ENCODE assay signal across 8 cellular contexts in the genomic region with DNA sequence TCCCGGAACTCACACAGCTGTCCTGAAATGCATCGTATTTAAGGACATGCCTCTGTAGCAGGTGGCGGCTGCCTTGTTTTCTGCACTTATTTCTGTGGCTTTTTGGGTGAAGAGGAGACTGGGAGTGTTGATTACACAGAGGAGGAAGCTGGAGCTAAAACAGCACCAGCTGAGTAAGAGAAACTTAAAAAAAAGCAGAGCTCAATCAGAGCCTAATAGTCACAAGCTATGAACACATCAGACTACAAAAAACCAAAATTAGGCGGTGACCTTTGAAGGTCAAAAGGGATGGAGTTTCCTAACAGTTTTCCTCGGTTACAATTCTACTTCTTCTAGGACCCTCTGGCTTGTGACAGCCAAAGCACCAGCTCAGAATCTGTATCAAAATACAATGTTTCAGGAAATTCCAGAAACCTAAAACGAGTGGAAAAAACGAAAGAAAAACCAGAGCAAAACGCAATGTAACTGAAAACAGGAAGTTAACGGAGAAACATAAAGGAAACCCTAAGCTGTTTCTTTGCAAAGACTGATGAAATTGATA. TPM values are rescaled to one million over a fixed set of nuclear protein-coding genes. Genes with fewer than 3 reads are reported as not detected.
DNase-seq lines count a peak whose midpoint lies in the region; ATAC-seq and TF ChIP-seq lines count a peak whose summit lies in the region.

No MANE protein-coding gene starts in this region.

- intact Hi-C loops in CD8-positive, alpha-beta T cell (cut with DNase I, micrococcal nuclease) = no loop called here
- intact Hi-C loops in spleen (cut with DNase I; ENCODE audit: low total_unique reads) = no loop called here

- H3K9me3 Mint-ChIP-seq in CD8-positive, alpha-beta T cell = no peaks in the 10 kb centered on the region

- no peaks in the 10 kb centered on the region for H3K27me3 ChIP-seq in CD8-positive, alpha-beta T cell (ENCODE audit: insufficient read depth, low read length)
- H3K27me3 ChIP-seq in MM.1S (replicated peaks; ENCODE audit: insufficient read depth, low read length) (no peaks in the 10 kb centered on the region), spleen (replicated peaks in 1 of 7) (no peaks in the 10 kb centered on the region)
- no peaks in the 10 kb centered on the region for H3K27me3 ChIP-seq in effector memory CD4-positive, alpha-beta T cell (replicated peaks; ENCODE audit: control insufficient read depth, insufficient read depth, low read length, poor library complexity, severe bottlenecking)

- peaks cover 10% of the 10 kb centered on the region; the same call in 1 of the 2 replicates for H3F3A ChIP-seq in MM.1S (ENCODE audit: insufficient read depth, low read length)

- no peaks in the 10 kb centered on the region for H3K27me3 Mint-ChIP-seq in CD8-positive, alpha-beta T cell (ENCODE audit: low read depth)

- H3K36me3 Mint-ChIP-seq in CD8-positive, alpha-beta T cell = peaks cover 14% of the 10 kb centered on the region

- CTCF ChIA-PET in CD8-positive, alpha-beta T cell (lab: Charles Lee) = interaction anchor here (1.3 kb wide), 2 partner anchors 12 to 49 kb away, joined by 5 to 9 read pairs; no protein-coding TSS in a partner anchor

- no peaks in the 10 kb centered on the region for H3K36me3 ChIP-seq in CD8-positive, alpha-beta T cell (ENCODE audit: insufficient read depth, low read length)
- H3K36me3 ChIP-seq in MM.1S (replicated peaks; ENCODE audit: insufficient read depth, low read length) = no peaks in the 10 kb centered on the region
- no peaks in the 10 kb centered on the region for H3K36me3 ChIP-seq in effector memory CD4-positive, alpha-beta T cell (ENCODE audit: control insufficient read depth, insufficient read depth, low read length)
- peaks cover 0 to 10% (median 0%) of the 10 kb centered on the region in 6 donors for H3K36me3 ChIP-seq in spleen

- peaks cover 9% of the 10 kb centered on the region for H3K4me1 ChIP-seq in CD8-positive, alpha-beta T cell (ENCODE audit: insufficient read depth, low read length)
- H3K4me1 ChIP-seq in MM.1S (ENCODE audit: low read length) = no peaks in the 10 kb centered on the region
- H3K4me1 ChIP-seq in effector memory CD4-positive, alpha-beta T cell (ENCODE audit: control insufficient read depth, insufficient read depth, low read length, poor library complexity, severe bottlenecking) = peaks cover 7% of the 10 kb centered on the region
- H3K4me1 ChIP-seq in spleen = peaks cover 0 to 29% (median 12%) of the 10 kb centered on the region in 6 donors

- no peaks in the 10 kb centered on the region for H3K9me3 ChIP-seq in CD8-positive, alpha-beta T cell (ENCODE audit: low read length)
- H3K9me3 ChIP-seq in MM.1S (replicated peaks; ENCODE audit: insufficient read depth, low read length) = no peaks in the 10 kb centered on the region
- no peaks in the 10 kb centered on the region for H3K9me3 ChIP-seq in effector memory CD4-positive, alpha-beta T cell (ENCODE audit: control insufficient read depth, low read length)
- H3K9me3 ChIP-seq in spleen = no peaks in the 10 kb centered on the region

- peak overlapping the region; percentile 95 for H3K27ac Mint-ChIP-seq in CD8-positive, alpha-beta T cell

- peak overlapping the region; percentile 81 for H3K4me2 ChIP-seq in MM.1S (ENCODE audit: low read depth, low read length)

- peak overlapping the region; percentile 82 for H3K4me3 Mint-ChIP-seq in CD8-positive, alpha-beta T cell

- H3K9me2 ChIP-seq in MM.1S (replicated peaks; ENCODE audit: insufficient read depth, low read length) = no peaks in the 10 kb centered on the region

- no peak for TF ChIP-seq POLR2A in spleen (IDR thresholded peaks at IDR 0.05)

- TF ChIP-seq CTCF in CD8-positive, alpha-beta T cell (IDR thresholded peaks at IDR 0.05) = no peak
- TF ChIP-seq CTCF in MM.1S (IDR thresholded peaks at IDR 0.05; ENCODE audit: low read length) (no peak), spleen (IDR thresholded peaks at IDR 0.05 in 8 of 11, conservative IDR thresholded peaks at IDR 0.05 in 3 of 11) (no peak)

- H3K4me3 ChIP-seq in CD8-positive, alpha-beta T cell (ENCODE audit: low read depth, low read length) = peak overlapping the region; percentile 47
- H3K4me3 ChIP-seq in MM.1S (ENCODE audit: low read length) (peak overlapping the region; percentile 66), spleen (peak overlapping the region in 6 of 8 donors; percentile 28 to 62 (median 39))
- peak overlapping the region; percentile 65 for H3K4me3 ChIP-seq in effector memory CD4-positive, alpha-beta T cell (ENCODE audit: insufficient read depth, low read depth, low read length, poor library complexity, severe bottlenecking)

- peak overlapping the region; percentile 83 for H2AFZ ChIP-seq in MM.1S (ENCODE audit: low read length)

- peaks cover 47% of the 10 kb centered on the region for H3K4me1 Mint-ChIP-seq in CD8-positive, alpha-beta T cell (ENCODE audit: low read depth)

- peak overlapping the region; percentile 79 for H3K9ac ChIP-seq in MM.1S (ENCODE audit: low read length)

- peak; percentile 34 for ATAC-seq in CD8-positive, alpha-beta T cell
- ATAC-seq in GM21390 (IDR thresholded peaks at IDR 0.05; ENCODE audit: unreplicated experiment) = peak; percentile 62

- POLR2A ChIA-PET in CD8-positive, alpha-beta T cell (lab: Charles Lee) = interaction anchor here (0.7 to 1.5 kb wide), 2 partner anchors 12 to 14 kb away, joined by 3 to 7 read pairs; partner anchors contain the start of gene PRKX

- DNase-seq in CD8-positive, alpha-beta T cell = no peak
- DNase-seq in MM.1S = peak; percentile 33
- no peak for DNase-seq in effector memory CD4-positive, alpha-beta T cell
- DNase-seq in spleen = no peak
- DNase-seq in stimulated activated CD4-positive, alpha-beta T cell treated with anti-CD3 and anti-CD28 coated beads, Interleukin-15, amount 100 ng/mL, for 24 hours = no peak
- DNase-seq in kidney tubule cell (ENCODE audit: low spot score) = no peak
- DNase-seq in 8988T = no peak

- WGBS in spleen, 5 donors = 0 to 12% (median 3%) methylated on average over 9 of the region's 9 CpGs

- H3K79me2 ChIP-seq in MM.1S (ENCODE audit: low read length) = peaks cover 51% of the 10 kb centered on the region

- no peaks in the 10 kb centered on the region for H4K20me1 ChIP-seq in MM.1S (ENCODE audit: insufficient read depth, low read length)

- H3K27ac ChIP-seq in CD8-positive, alpha-beta T cell (ENCODE audit: low read depth, low read length) = peak overlapping the region; percentile 61
- H3K27ac ChIP-seq in MM.1S (ENCODE audit: low read length) (peak overlapping the region; percentile 94), spleen (peak overlapping the region; percentile 30 to 87 (median 85))
- H3K27ac ChIP-seq in effector memory CD4-positive, alpha-beta T cell (ENCODE audit: insufficient read depth, low read length, poor library complexity, severe bottlenecking) = peak overlapping the region; percentile 69

RNA-seq across cellular contexts. Expression of gene PRKX, which starts 13.5 kb away (rescaled TPM):
- total RNA-seq in CD8-positive, alpha-beta T cell = 10 to 100 TPM; 56.5 to 56.6 TPM
- total RNA-seq in spleen = 10 to 100 TPM; 27.7 to 55.0 (median 43.8) TPM
- 10 to 100 TPM in 1 of 3 donors, 1 to 10 TPM in 2; 5.4 to 12.2 (median 8.7) TPM for polyA plus RNA-seq in spleen
